Comparison of ENCODE assay signal across 15 cellular contexts in the genomic region with DNA sequence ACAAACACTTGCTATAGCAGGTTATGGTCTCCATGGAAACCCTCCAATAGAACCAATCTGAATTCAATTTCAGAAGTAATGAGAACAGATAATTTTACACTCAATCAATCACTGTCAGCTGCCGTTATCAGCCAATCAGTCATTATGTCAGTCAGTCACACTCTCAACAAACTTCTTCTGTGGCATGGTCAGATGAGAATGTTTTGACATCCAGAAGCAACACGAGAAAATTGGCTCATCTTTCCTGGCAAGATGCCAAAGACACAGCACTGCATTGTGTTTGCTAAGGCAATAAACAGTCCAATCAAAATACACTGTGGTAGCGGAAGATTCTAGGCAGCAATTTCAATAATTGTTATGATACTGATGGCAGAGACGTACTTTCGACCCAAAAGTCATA.
DNase-seq lines count a peak whose midpoint lies in the region; ATAC-seq, FAIRE-seq and TF ChIP-seq lines count a peak whose summit lies in the region.
"Had no signal": no experiment of that assay in that cellular context is flagged by ENCODE, and none has a peak within 500 bp of the region (broad histone marks: within the 10 kb centered on the region; RNA-seq: fewer than 3 reads in every experiment).

No MANE protein-coding gene starts in this region.

- DNase-seq in HEK293T (ENCODE audit: extremely low spot score) (peak; percentile 6), NCI-H510A (lab: John Stamatoyannopoulos, UW) (peak; percentile 5), bronchial epithelial cell (ENCODE audit: low read depth) (peak; percentile 4), mesenchymal stem cell (peak; percentile 9), EL (no peak), dorsolateral prefrontal cortex (no peak)
- DNase-seq: activated CD4-positive, alpha-beta T cell treated with anti-CD3 and anti-CD28 coated beads, Interleukin-2, amount 50 U/mL, for 4 hours; activated naive CD4-positive, alpha-beta T cell treated with anti-CD3 and anti-CD28 coated beads for 36 hours; CD4-positive, alpha-beta T cell; effector memory CD4-positive, alpha-beta T cell; NCI-H187; stimulated activated CD4-positive, alpha-beta T cell treated with anti-CD3 and anti-CD28 coated beads, Interleukin-1b, Interleukin-23, amount 100 ng/mL, for 48 hours had no signal

- H4K8ac ChIP-seq in mesenchymal stem cell (ENCODE audit: low read length) = no peak overlapping the region

- no peak overlapping the region for H3K4me3 ChIP-seq in bronchial epithelial cell (ENCODE audit: low read depth, low read length)
- peak overlapping the region in 1 of 2 experiments; percentile 42 for H3K4me3 ChIP-seq in mesenchymal stem cell (ENCODE audit: insufficient read depth in 1 of 2, low read depth in 1 of 2, low read length in 2 of 2)
- no peak overlapping the region for H3K4me3 ChIP-seq in dorsolateral prefrontal cortex

- H2BK15ac ChIP-seq in mesenchymal stem cell (ENCODE audit: low read depth, poor library complexity, severe bottlenecking) = no peak overlapping the region

- H3K9me3 ChIP-seq in mesenchymal stem cell (ENCODE audit: control insufficient read depth, low read length) = no peaks in the 10 kb centered on the region

- H3K14ac ChIP-seq in mesenchymal stem cell (ENCODE audit: low read length in 2 of 2) = no peak overlapping the region

- H3K4me1 ChIP-seq in mesenchymal stem cell (ENCODE audit: control insufficient read depth, insufficient read depth, low read depth, low read length) = no peaks in the 10 kb centered on the region

- H2AFZ ChIP-seq in mesenchymal stem cell (ENCODE audit: low read depth, low read length) = no peak overlapping the region

- no peak overlapping the region for H3K23ac ChIP-seq in mesenchymal stem cell (ENCODE audit: low read length in 2 of 2)

- FAIRE-seq in bronchial epithelial cell (lab: Jason Lieb, UNC) = no peak

- TF ChIP-seq CTCF in bronchial epithelial cell (IDR thresholded peaks at IDR 0.05; ENCODE audit: insufficient read depth, low read length, severe bottlenecking) = no peak
- TF ChIP-seq CTCF in dorsolateral prefrontal cortex (IDR thresholded peaks at IDR 0.05 in 54 of 56, conservative IDR thresholded peaks at IDR 0.05 in 2 of 56; ENCODE audit: low read depth in 1 of 56, partially characterized antibody in 56 of 56) = no peak

- no peaks in the 10 kb centered on the region for H3K79me1 ChIP-seq in mesenchymal stem cell (replicated peaks; ENCODE audit: low read length, poor library complexity, severe bottlenecking)

- POLR2A ChIA-PET in HEK293T (lab: Yijun Ruan, JAX) = no interaction called here

- no peak overlapping the region for H3K4ac ChIP-seq in mesenchymal stem cell (ENCODE audit: low read depth in 1 of 2, low read length in 2 of 2)

- no peak overlapping the region for H2BK5ac ChIP-seq in mesenchymal stem cell (ENCODE audit: low read depth, low read length, poor library complexity, severe bottlenecking)

- H3K4me2 ChIP-seq in mesenchymal stem cell (ENCODE audit: low read length, poor library complexity, severe bottlenecking) = no peak overlapping the region

- H2BK12ac ChIP-seq in mesenchymal stem cell (ENCODE audit: low read length in 2 of 2) = no peak overlapping the region

- WGBS in mesenchymal stem cell = 95% methylated on average over 5 of the region's 5 CpGs

- H2AK5ac ChIP-seq in mesenchymal stem cell (ENCODE audit: low read length, severe bottlenecking) = no peak overlapping the region

- H4K91ac ChIP-seq in mesenchymal stem cell (ENCODE audit: low read length) = no peak overlapping the region

- CTCF ChIA-PET in HEK293T (lab: Yijun Ruan, JAX) = no interaction called here

- H3K27ac ChIP-seq in mesenchymal stem cell (ENCODE audit: low read length, poor library complexity, severe bottlenecking) = no peak overlapping the region
- peak overlapping the region in 2 of 59 donors; percentile 3 to 31 for H3K27ac ChIP-seq in dorsolateral prefrontal cortex

- no peak overlapping the region for H2BK120ac ChIP-seq in mesenchymal stem cell (ENCODE audit: low read depth, low read length)

- intact Hi-C loops in dorsolateral prefrontal cortex (cut with DNase I) = no loop called here

- no peak overlapping the region for H3K18ac ChIP-seq in mesenchymal stem cell (ENCODE audit: low read depth in 1 of 2, low read length in 2 of 2)

- ATAC-seq in GM21528 (IDR thresholded peaks at IDR 0.05; ENCODE audit: low FRiP score, unreplicated experiment) (no peak), GM21723 (IDR thresholded peaks at IDR 0.05; ENCODE audit: unreplicated experiment) (no peak)
- ATAC-seq: natural killer cell treated with Interleukin-12 subunit alpha and Interleukin-12 subunit beta and Interleukin-15 and Interleukin-18, amount 100 ng/mL, for 72 hours had no signal

- H3K36me3 ChIP-seq in bronchial epithelial cell (ENCODE audit: control insufficient read depth, insufficient read depth, low read length) = no peaks in the 10 kb centered on the region
- no peaks in the 10 kb centered on the region for H3K36me3 ChIP-seq in mesenchymal stem cell (ENCODE audit: control insufficient read depth in 1 of 2, insufficient read depth in 2 of 2, low read depth in 1 of 2, low read length in 2 of 2)

- H3K9ac ChIP-seq in mesenchymal stem cell (ENCODE audit: low read length) = peak overlapping the region; percentile 69

- H3K27me3 ChIP-seq in bronchial epithelial cell (ENCODE audit: control insufficient read depth, insufficient read depth, low read length) (no peaks in the 10 kb centered on the region), mesenchymal stem cell (ENCODE audit: control insufficient read depth in 1 of 2, insufficient read depth in 1 of 2, low read length in 2 of 2) (peaks cover 0 to 9% of the 10 kb centered on the region in 2 experiments), dorsolateral prefrontal cortex (peaks cover 0 to 5% (median 0%) of the 10 kb centered on the region in 45 donors)

TF ChIP-seq in HEK293T, 16 proteins besides CTCF, POLR2A, EP300 and RAD21:
- TF ChIP-seq, protein P1, sequence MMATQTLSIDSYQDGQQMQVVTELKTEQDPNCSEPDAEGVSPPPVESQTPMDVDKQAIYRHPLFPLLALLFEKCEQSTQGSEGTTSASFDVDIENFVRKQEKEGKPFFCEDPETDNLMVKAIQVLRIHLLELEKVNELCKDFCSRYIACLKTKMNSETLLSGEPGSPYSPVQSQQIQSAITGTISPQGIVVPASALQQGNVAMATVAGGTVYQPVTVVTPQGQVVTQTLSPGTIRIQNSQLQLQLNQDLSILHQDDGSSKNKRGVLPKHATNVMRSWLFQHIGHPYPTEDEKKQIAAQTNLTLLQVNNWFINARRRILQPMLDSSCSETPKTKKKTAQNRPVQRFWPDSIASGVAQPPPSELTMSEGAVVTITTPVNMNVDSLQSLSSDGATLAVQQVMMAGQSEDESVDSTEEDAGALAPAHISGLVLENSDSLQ (IDR thresholded peaks at IDR 0.05) = peak; percentile 95
- no peak for TF ChIP-seq CTBP1 (IDR thresholded peaks at IDR 0.05; ENCODE audit: borderline replicate concordance)
TF ChIP-seq in HEK293T: peak in this region for 1.

Comparison
In these comparisons a context has a peak if more than half of its experiments do, and no peak if none do; other contexts are left out.
1. DNase-seq: peak in HEK293T (single experiment), NCI-H510A (single experiment), bronchial epithelial cell (single experiment) and mesenchymal stem cell (single experiment); none in EL (single experiment) and dorsolateral prefrontal cortex (0 of 10).